Comparison of ENCODE assay signal across 13 cellular contexts in genomic region chr10:102268333-102268999, GRCh38. TPM values are rescaled to one million over a fixed set of nuclear protein-coding genes. Genes with fewer than 3 reads are reported as not detected.
DNase-seq lines count a peak whose midpoint lies in the region; ATAC-seq and TF ChIP-seq lines count a peak whose summit lies in the region.
"Had no signal": no experiment of that assay in that cellular context is flagged by ENCODE, and none has a peak within 500 bp of the region (broad histone marks: within the 10 kb centered on the region; RNA-seq: fewer than 3 reads in every experiment).

No MANE protein-coding gene starts in this region.

- H3K4me3 ChIP-seq in AG04450 (ENCODE audit: low read depth, low read length) (no peak overlapping the region), HEK293 (ENCODE audit: low read depth, low read length) (no peak overlapping the region), mesendoderm (ENCODE audit: low read length) (no peak overlapping the region)
- H3K4me3 ChIP-seq: dorsolateral prefrontal cortex had no signal

- H3K9ac ChIP-seq in mesendoderm (ENCODE audit: low read length), result no peak overlapping the region

- H4K8ac ChIP-seq in mesendoderm (ENCODE audit: low read depth, low read length), result no peak overlapping the region

- peak overlapping the region; percentile 48 for H3K27ac ChIP-seq in AG04450 (ENCODE audit: low read depth, low read length)
- no peak overlapping the region for H3K27ac ChIP-seq in HEK293 (ENCODE audit: extremely low read depth, low read depth, low read length)
- H3K27ac ChIP-seq in mesendoderm (ENCODE audit: low read depth, low read length), result no peak overlapping the region
- H3K27ac ChIP-seq: HL-60 had no signal

- H3K9me3 ChIP-seq in AG04450 (ENCODE audit: control insufficient read depth, insufficient read depth, low read length) (no peaks in the 10 kb centered on the region), HEK293 (ENCODE audit: control insufficient read depth, insufficient read depth, low read depth, low read length) (no peaks in the 10 kb centered on the region)

- no peaks in the 10 kb centered on the region for H3K79me2 ChIP-seq in mesendoderm (ENCODE audit: control insufficient read depth, insufficient read depth, low read length)

- no peak overlapping the region for H3K4ac ChIP-seq in mesendoderm (ENCODE audit: low read depth, low read length)

- H2AK5ac ChIP-seq in mesendoderm (ENCODE audit: low read length), result no peak overlapping the region

- peaks cover 9% of the 10 kb centered on the region for H3K79me1 ChIP-seq in mesendoderm (ENCODE audit: low read length)

- no peak overlapping the region for H3K4me2 ChIP-seq in mesendoderm (ENCODE audit: low read length)

- no peaks in the 10 kb centered on the region for H3K27me3 ChIP-seq in AG04450 (ENCODE audit: control insufficient read depth, insufficient read depth, low read length)
- H3K27me3 ChIP-seq in mesendoderm (ENCODE audit: insufficient read depth, low read length, poor library complexity), result no peaks in the 10 kb centered on the region
- H3K27me3 ChIP-seq: dorsolateral prefrontal cortex had no signal

- no peak overlapping the region for H3K18ac ChIP-seq in mesendoderm (ENCODE audit: low read length)

- no peak overlapping the region for H4K5ac ChIP-seq in mesendoderm (ENCODE audit: low read length)

- H2BK15ac ChIP-seq in mesendoderm (replicated peaks; ENCODE audit: low read depth), result no peak overlapping the region

- peaks cover 6 to 20% of the 10 kb centered on the region in 2 experiments for H3K36me3 ChIP-seq in HEK293 (ENCODE audit: control insufficient read depth in 2 of 2, insufficient read depth in 1 of 2, low read length in 2 of 2)
- no peaks in the 10 kb centered on the region for H3K36me3 ChIP-seq in mesendoderm (ENCODE audit: control insufficient read depth, insufficient read depth, low read length)

- no peak; the same call in 1 of the 2 replicates for TF ChIP-seq CTCF in AG04450 (IDR thresholded peaks at IDR 0.05; ENCODE audit: low read depth, low read length)
- peak; percentile 55; the same call in 1 of the 2 replicates for TF ChIP-seq CTCF in HEK293 (tag by site-specific recombination; IDR thresholded peaks at IDR 0.05)

- DNase-seq in AG04450 (ENCODE audit: low read depth, low spot score), result no peak
- DNase-seq in astrocyte of the hippocampus (ENCODE audit: low read depth, low spot score), result peak; percentile 37
- peak; percentile 64 for DNase-seq in mesendoderm
- DNase-seq in A172 (ENCODE audit: low spot score), result no peak
- DNase-seq in occipital lobe (lab: John Stamatoyannopoulos, UW), result no peak
- DNase-seq: dorsolateral prefrontal cortex, NCI-H187 treated with DMSO at 0.1 percent for 48 hours, SHP77 treated with DMSO at 0.1 percent for 48 hours had no signal

- H3K56ac ChIP-seq in mesendoderm (ENCODE audit: low read length), result no peak overlapping the region

- H3K23ac ChIP-seq in mesendoderm (ENCODE audit: low read length), result no peak overlapping the region

- ATAC-seq in GM21367 (IDR thresholded peaks at IDR 0.05; ENCODE audit: unreplicated experiment), result no peak
- no peak for ATAC-seq in GM21529 (IDR thresholded peaks at IDR 0.05; ENCODE audit: unreplicated experiment)

- POLR2A ChIA-PET in AG04450 (lab: Yijun Ruan, JAX), result interaction anchor here (0.6 to 2.3 kb wide), 2 partner anchors 23 to 44 kb away, joined by 5 to 10 read pairs; partner anchors contain the start of gene GBF1
- POLR2A ChIA-PET in HEK293 (lab: Yijun Ruan, JAX), result no interaction called here

- H3K4me1 ChIP-seq in HEK293 (ENCODE audit: control insufficient read depth, insufficient read depth, low read length) (peaks cover 3% of the 10 kb centered on the region), mesendoderm (ENCODE audit: control insufficient read depth, low read depth, low read length) (peaks cover 2% of the 10 kb centered on the region)

- CTCF ChIA-PET in AG04450 (lab: Charles Lee) (interaction anchor here (0.7 to 1.2 kb wide), 6 partner anchors 15 to 82 kb away, joined by 3 to 4 read pairs (median 3); no protein-coding TSS in a partner anchor), HEK293 (lab: Yijun Ruan, JAX) (interaction anchor here (0.8 to 1.0 kb wide), 4 partner anchors 18 to 210 kb away, joined by 3 to 5 read pairs (median 4); no protein-coding TSS in a partner anchor)

- H2BK120ac ChIP-seq in mesendoderm (ENCODE audit: low read depth, low read length), result no peak overlapping the region

- no peak overlapping the region for H2BK5ac ChIP-seq in mesendoderm (ENCODE audit: low read length)

TF ChIP-seq in HEK293, 187 proteins besides CTCF, POLR2A, EP300 and RAD21:
- TF ChIP-seq ZNF19 (tag by site-specific recombination; IDR thresholded peaks at IDR 0.05; ENCODE audit: low read depth) (no peak), TSHZ1 (tag by site-specific recombination; IDR thresholded peaks at IDR 0.05; ENCODE audit: borderline replicate concordance) (no peak), PRDM6 (tag by site-specific recombination; IDR thresholded peaks at IDR 0.05) (peak; percentile 14; the same call in 1 of the 2 replicates), ZNF214 (tag by site-specific recombination; IDR thresholded peaks at IDR 0.05; ENCODE audit: borderline replicate concordance) (no peak)

RNA-seq across cellular contexts. Expression of gene GBF1, which starts 23.1 kb away (rescaled TPM):
- 31.9 and 43.8 TPM in 2 replicates for polyA plus RNA-seq in AG04450 (2011; rRNA removed)
- 93.0 and 115 TPM in 2 replicates for polyA minus RNA-seq in AG04450 (2011; rRNA and poly(A)+ RNA removed)
- polyA plus RNA-seq in mesendoderm (2013, experiment 1 of 2), result 11.9 TPM
- polyA plus RNA-seq in mesendoderm (2013, experiment 2 of 2), result 11.5 TPM
- 31.9 and 32.9 TPM in 2 replicates for total RNA-seq in A172 (2014; rRNA removed; shearing (Covaris generic))
- 16.5 TPM for total RNA-seq in occipital lobe

RNA-seq across cellular contexts. Expression of gene PITX3, which starts 27.2 kb away (rescaled TPM):
- not detected in 2 replicates for polyA plus RNA-seq in AG04450 (2011; rRNA removed)
- not detected in 2 replicates for polyA minus RNA-seq in AG04450 (2011; rRNA and poly(A)+ RNA removed)
- 0.11 TPM for polyA plus RNA-seq in mesendoderm (2013, experiment 1 of 2)
- 0.13 TPM for polyA plus RNA-seq in mesendoderm (2013, experiment 2 of 2)
- total RNA-seq in A172 (2014; rRNA removed; shearing (Covaris generic)), result not detected in 2 replicates
- not detected for total RNA-seq in occipital lobe
- total RNA-seq: posterior vena cava had no signal

RNA-seq across cellular contexts. Expression of gene ELOVL3, which starts 42.4 kb away (rescaled TPM):
- polyA plus RNA-seq in AG04450 (2011; rRNA removed), result 0.16 and 0.27 TPM in 2 replicates
- polyA minus RNA-seq in AG04450 (2011; rRNA and poly(A)+ RNA removed), result not detected in 2 replicates
- 0.06 TPM for polyA plus RNA-seq in mesendoderm (2013, experiment 1 of 2)
- polyA plus RNA-seq in mesendoderm (2013, experiment 2 of 2), result 0.06 TPM
- total RNA-seq in A172 (2014; rRNA removed; shearing (Covaris generic)), result not detected in 2 replicates
- total RNA-seq in occipital lobe, result 0.16 TPM

Comparison
In these comparisons a context has a peak if more than half of its experiments do, and no peak if none do; other contexts are left out.
1. DNase-seq: peak in astrocyte of the hippocampus (single experiment) and mesendoderm (single experiment); none in AG04450 (single experiment), A172 (single experiment) and occipital lobe (single experiment).